In the genomic region with DNA sequence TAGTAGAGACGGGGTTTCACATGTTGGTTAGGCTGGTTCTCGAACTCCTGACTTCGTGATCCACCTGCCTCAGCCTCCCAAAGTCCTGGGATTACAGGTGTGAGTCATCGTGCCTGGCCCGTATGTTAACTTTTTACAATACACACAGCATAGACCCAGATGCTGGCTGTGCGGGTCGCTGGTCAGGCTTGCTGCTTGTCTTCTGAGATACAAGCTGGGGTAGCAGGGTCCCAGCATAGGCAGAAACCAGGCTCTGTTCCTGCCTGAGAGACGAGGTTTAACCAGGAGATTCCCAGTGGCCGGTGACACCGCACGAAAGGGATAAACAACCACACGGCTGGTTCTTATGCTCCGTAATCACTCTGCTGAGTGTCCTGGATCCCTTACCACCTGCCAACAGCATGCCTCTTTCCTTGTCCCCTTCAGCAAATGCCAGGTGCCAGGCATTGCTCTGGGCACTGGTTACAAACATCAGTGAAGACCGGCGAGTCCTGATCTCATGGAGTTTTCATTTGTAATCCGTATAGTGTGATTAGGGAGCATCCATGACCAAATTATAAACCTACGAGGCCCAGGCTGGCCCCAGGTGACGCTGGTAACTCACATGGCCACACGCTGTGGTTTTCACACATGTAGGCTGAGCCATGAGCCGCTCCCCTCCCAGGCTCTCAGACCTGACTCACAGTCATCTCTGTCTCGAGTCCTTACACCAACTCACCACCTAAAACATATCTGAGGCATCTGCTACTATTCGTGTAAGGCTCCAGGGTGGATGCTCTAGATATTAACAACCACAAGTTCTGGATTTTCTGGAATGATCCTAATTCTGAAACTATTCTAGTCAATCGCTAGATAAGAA, we compare ENCODE assay signal across 11 cellular contexts.
DNase-seq lines count a peak whose midpoint lies in the region; ATAC-seq and TF ChIP-seq lines count a peak whose summit lies in the region.
"Had no signal": no experiment of that assay in that cellular context is flagged by ENCODE, and none has a peak within 500 bp of the region (broad histone marks: within the 10 kb centered on the region; RNA-seq: fewer than 3 reads in every experiment).

No MANE protein-coding gene starts in this region.

- no peaks in the 10 kb centered on the region for H3K27me3 ChIP-seq in stomach

- no peak for TF ChIP-seq EP300 in stomach (IDR thresholded peaks at IDR 0.05)

- peak; percentile 44 for ATAC-seq in GM18499 (IDR thresholded peaks at IDR 0.05; ENCODE audit: insufficient read depth, unreplicated experiment)
- ATAC-seq in HG02885 (IDR thresholded peaks at IDR 0.05; ENCODE audit: poor library complexity, unreplicated experiment): peak; percentile 56

- H3K36me3 ChIP-seq in stomach: no peaks in the 10 kb centered on the region

- H3K4me1 ChIP-seq in stomach: peaks cover 0 to 41% (median 22%) of the 10 kb centered on the region in 4 donors

- TF ChIP-seq CTCF in AG10803 (conservative IDR thresholded peaks at IDR 0.05; ENCODE audit: low read length): no peak
- TF ChIP-seq CTCF in choroid plexus epithelial cell (conservative IDR thresholded peaks at IDR 0.05; ENCODE audit: low read depth, low read length): no peak
- TF ChIP-seq CTCF in stomach (IDR thresholded peaks at IDR 0.05): no peak

- H3K9me3 ChIP-seq in stomach: no peaks in the 10 kb centered on the region

- 80 to 88% (median 85%) methylated on average over 23 of the region's 23 CpGs for WGBS in stomach, 5 donors

- intact Hi-C loops in stomach (cut with DNase I; ENCODE audit: low total_unique reads): loop anchor here (5.0 kb wide), 1 partner anchor 397 kb away; no protein-coding TSS in a partner anchor

- DNase-seq in AG10803 (ENCODE audit: low read depth) (peak; percentile 38), choroid plexus epithelial cell (ENCODE audit: low read depth) (peak; percentile 12), stomach (no peak), DMS 273 (lab: John Stamatoyannopoulos, UW; ENCODE audit: unreplicated experiment) (no peak), D341Med (ENCODE audit: low spot score) (no peak)
- no peak for DNase-seq in activated effector memory CD4-positive, alpha-beta T cell treated with Interleukin-2 at 50 U/mL for 16 hours
- DNase-seq: activated CD4-positive, alpha-beta T cell treated with anti-CD3 and anti-CD28 coated beads, Interleukin-2, amount 10 ng/mL, durations not matched to agents 24 days and 14 days; Karpas-422; NCI-H2029 treated with DMSO at 0.1 percent for 48 hours had no signal

- TF ChIP-seq POLR2A in stomach (IDR thresholded peaks at IDR 0.05): no peak

- H3K4me3 ChIP-seq in AG10803 (ENCODE audit: low read length): no peak overlapping the region
- H3K4me3 ChIP-seq in choroid plexus epithelial cell (ENCODE audit: low read depth, low read length): no peak overlapping the region
- no peak overlapping the region for H3K4me3 ChIP-seq in stomach

- peak overlapping the region in 2 of 5 donors; percentile 22 to 39 for H3K27ac ChIP-seq in stomach

Comparison
In these comparisons a context has a peak if more than half of its experiments do, and no peak if none do; other contexts are left out.
1. DNase-seq: peak in AG10803 (single experiment) and choroid plexus epithelial cell (single experiment); none in stomach (single experiment), activated effector memory CD4-positive, alpha-beta T cell treated with Interleukin-2 at 50 U/mL for 16 hours (single experiment), DMS 273 (single experiment) and D341Med (single experiment).